ENCODE assay signal across 8 cellular contexts in genomic region chr5:134223406-134224251, GRCh38. TPM values are rescaled to one million over a fixed set of nuclear protein-coding genes. Genes with fewer than 3 reads are reported as not detected.
DNase-seq lines count a peak whose midpoint lies in the region; ATAC-seq, FAIRE-seq and TF ChIP-seq lines count a peak whose summit lies in the region.

No MANE protein-coding gene starts in this region.

- peak overlapping the region; percentile 70 for H3K4me3 ChIP-seq in AG09309 (ENCODE audit: control insufficient read depth, low read depth, low read length)
- H3K4me3 ChIP-seq in HUES64 (ENCODE audit: low read length), result peak overlapping the region; percentile 77
- H3K4me3 ChIP-seq in brain microvascular endothelial cell (ENCODE audit: low read depth, low read length), result peak overlapping the region; percentile 92
- peak overlapping the region; percentile 37 to 95 for H3K4me3 ChIP-seq in mucosa of rectum (ENCODE audit: low read length in 2 of 2)

- H3K9me3 ChIP-seq in HUES64 (ENCODE audit: insufficient read depth, low read depth, low read length) (no peaks in the 10 kb centered on the region), mucosa of rectum (ENCODE audit: control insufficient read depth in 2 of 2, low read length in 2 of 2) (no peaks in the 10 kb centered on the region)

- ATAC-seq in HG03139 (IDR thresholded peaks at IDR 0.05; ENCODE audit: unreplicated experiment) (no peak), HG02763 (IDR thresholded peaks at IDR 0.05; ENCODE audit: unreplicated experiment) (no peak)

- H3K4me1 ChIP-seq in HUES64 (ENCODE audit: insufficient read depth, low read length), result peaks cover 28% of the 10 kb centered on the region
- H3K4me1 ChIP-seq in mucosa of rectum (ENCODE audit: control insufficient read depth in 2 of 2, insufficient read depth in 2 of 2, low read length in 2 of 2), result peaks cover 7 to 30% of the 10 kb centered on the region in 2 donors

- H3K9ac ChIP-seq in HUES64 (ENCODE audit: low read depth, low read length) (peak overlapping the region; percentile 100; the same call in 1 of the 2 replicates), mucosa of rectum (ENCODE audit: low read depth in 1 of 2, low read length in 2 of 2) (peak overlapping the region in 1 of 2 donors; percentile 100)

- no peak overlapping the region for H3K27ac ChIP-seq in HUES64 (ENCODE audit: low read depth, low read length)
- H3K27ac ChIP-seq in brain microvascular endothelial cell, result no peak overlapping the region
- H3K27ac ChIP-seq in mucosa of rectum (ENCODE audit: low read depth in 2 of 2, low read length in 2 of 2), result peak overlapping the region in 1 of 2 donors; percentile 100

- H3K27me3 ChIP-seq in HUES64 (ENCODE audit: insufficient read depth, low read length), result no peaks in the 10 kb centered on the region
- no peaks in the 10 kb centered on the region for H3K27me3 ChIP-seq in brain microvascular endothelial cell (replicated peaks)
- H3K27me3 ChIP-seq in mucosa of rectum (ENCODE audit: control insufficient read depth in 2 of 2, insufficient read depth in 2 of 2, low read length in 2 of 2), result no peaks in the 10 kb centered on the region

- in situ Hi-C loops in brain microvascular endothelial cell (cut with HindIII; ENCODE audit: low pct_ligation_motif_present, low sequenced_read_pairs), result no loop called here

- 47% methylated on average over 9 of the region's 9 CpGs for WGBS in HUES64

- H3K36me3 ChIP-seq in HUES64 (ENCODE audit: insufficient read depth, low read length), result peaks cover 24% of the 10 kb centered on the region
- peaks cover 8% of the 10 kb centered on the region for H3K36me3 ChIP-seq in brain microvascular endothelial cell (replicated peaks)
- H3K36me3 ChIP-seq in mucosa of rectum (ENCODE audit: control insufficient read depth in 2 of 2, insufficient read depth in 2 of 2, low read length in 2 of 2), result peaks cover 2 to 10% of the 10 kb centered on the region in 2 donors

- no peak for FAIRE-seq in GM12892 (lab: Jason Lieb, UNC)

- TF ChIP-seq CTCF in AG09309 (IDR thresholded peaks at IDR 0.05; ENCODE audit: control insufficient read depth, insufficient read depth, low read depth, low read length, missing control alignments) (no peak), brain microvascular endothelial cell (IDR thresholded peaks at IDR 0.05; ENCODE audit: low read depth, low read length, missing control alignments) (no peak)

- no peak for TF ChIP-seq POLR2A in GM12892 (IDR thresholded peaks at IDR 0.05; ENCODE audit: low read depth, low read length)

- DNase-seq in AG09309 (ENCODE audit: low read depth) (no peak), brain microvascular endothelial cell (no peak), hypothalamus (lab: John Stamatoyannopoulos, UW) (no peak), GM12892 (ENCODE audit: insufficient read length) (no peak)

RNA-seq across cellular contexts. Expression of gene PPP2CA, which starts 2.2 kb away (rescaled TPM):
- polyA plus RNA-seq in HUES64 (2013, experiment 1 of 2), result 218 TPM
- polyA plus RNA-seq in HUES64 (2013, experiment 2 of 2), result 210 TPM
- 93.8 TPM for polyA plus RNA-seq in GM12892 (2012; ENCODE audit: missing spikeins)

RNA-seq across cellular contexts. Expression of gene SKP1, which starts 46.9 kb away (rescaled TPM):
- polyA plus RNA-seq in HUES64 (2013, experiment 1 of 2), result 454 TPM
- polyA plus RNA-seq in HUES64 (2013, experiment 2 of 2), result 523 TPM
- 557 TPM for polyA plus RNA-seq in GM12892 (2012; ENCODE audit: missing spikeins)
